In the genomic region with DNA sequence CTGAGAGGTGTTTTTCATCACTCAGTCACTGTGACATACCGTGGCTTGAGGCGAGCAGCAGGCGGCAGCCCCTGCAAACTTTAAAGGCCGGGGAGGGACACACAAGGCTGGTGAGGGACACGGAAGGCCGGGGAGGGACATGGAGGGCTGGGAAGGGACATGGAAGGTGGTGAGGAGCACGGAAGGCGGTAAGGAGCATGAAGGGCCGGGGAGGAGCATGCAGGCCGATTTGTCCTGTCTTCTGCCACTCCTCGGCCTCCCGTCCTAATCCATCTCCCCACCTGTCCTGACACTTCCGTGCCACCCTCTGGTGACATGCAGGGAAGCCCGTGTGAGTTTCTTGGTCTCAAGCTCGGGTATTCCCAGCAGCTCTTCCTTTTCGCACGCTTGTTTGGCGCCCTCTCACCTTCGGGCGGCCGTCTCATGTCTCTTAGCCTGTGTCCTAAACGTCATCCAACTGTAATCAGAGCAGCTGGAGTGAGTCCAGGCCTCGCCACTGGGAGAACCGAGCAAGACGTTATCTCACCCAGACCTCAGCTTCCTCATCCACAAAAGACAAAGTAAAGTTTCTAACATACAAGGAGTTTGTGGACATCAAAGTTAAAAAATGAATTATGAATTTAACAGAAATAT, we compare ENCODE assay signal across 20 cellular contexts.
A peak's percentile ranks its signal among the peaks of the same experiment; 100 is the strongest.
DNase-seq lines count a peak whose midpoint lies in the region; TF ChIP-seq lines count a peak whose summit lies in the region.
"Had no signal": no experiment of that assay in that cellular context is flagged by ENCODE, and none has a peak within 500 bp of the region (broad histone marks: within the 10 kb centered on the region; RNA-seq: fewer than 3 reads in every experiment).

No MANE protein-coding gene starts in this region.

- H3K27ac Mint-ChIP-seq in CD14-positive monocyte, result no peak overlapping the region
- H3K27ac Mint-ChIP-seq: activated naive CD8-positive, alpha-beta T cell treated with anti-CD3 and anti-CD28 coated beads, Interleukin-2, amount 10 ng/mL, durations not matched to agents 7 days and 5 days; activated T-helper 17 cell treated with anti-CD3 and anti-CD28 coated beads, Interleukin-2, amount 50 U/mL, for 72 hours; mesothelial cell of epicardium; nephron had no signal

- H3K4ac ChIP-seq in mesendoderm (ENCODE audit: low read depth, low read length), result no peak overlapping the region

- H3K36me3 ChIP-seq in mesendoderm (ENCODE audit: control insufficient read depth, insufficient read depth, low read length), result no peaks in the 10 kb centered on the region
- H3K36me3 ChIP-seq: BE2C, breast epithelium had no signal

- H3K56ac ChIP-seq in mesendoderm (ENCODE audit: low read length), result no peak overlapping the region

- no peaks in the 10 kb centered on the region for H3K79me2 ChIP-seq in mesendoderm (ENCODE audit: control insufficient read depth, insufficient read depth, low read length)

- no CpG with 5 or more reads among the region's 25 CpGs for WGBS in mesendoderm (ENCODE audit: extremely low coverage, insufficient coverage, low lambda C conversion rate)

- H3K4me3 Mint-ChIP-seq in CD14-positive monocyte, result no peak overlapping the region
- H3K4me3 Mint-ChIP-seq: activated naive CD8-positive, alpha-beta T cell treated with anti-CD3 and anti-CD28 coated beads, Interleukin-2, amount 10 ng/mL, durations not matched to agents 7 days and 5 days; activated T-helper 17 cell treated with anti-CD3 and anti-CD28 coated beads, Interleukin-2, amount 50 U/mL, for 72 hours; mesothelial cell of epicardium; nephron had no signal

- H3K27ac ChIP-seq in mesendoderm (ENCODE audit: low read depth, low read length), result no peak overlapping the region
- H3K27ac ChIP-seq: breast epithelium, psoas muscle had no signal

- H3K4me3 ChIP-seq in choroid plexus epithelial cell (ENCODE audit: low read depth, low read length), result no peak overlapping the region
- H3K4me3 ChIP-seq in mesendoderm (ENCODE audit: low read length), result no peak overlapping the region
- H3K4me3 ChIP-seq: breast epithelium, psoas muscle had no signal

- peak overlapping the region; percentile 16 for H3K9ac ChIP-seq in mesendoderm (ENCODE audit: low read length)

- H2BK5ac ChIP-seq in mesendoderm (ENCODE audit: low read length), result no peak overlapping the region

- TF ChIP-seq CTCF in choroid plexus epithelial cell (conservative IDR thresholded peaks at IDR 0.05; ENCODE audit: low read depth, low read length) (no peak), CD14-positive monocyte (IDR thresholded peaks at IDR 0.05) (no peak)

- H4K5ac ChIP-seq in mesendoderm (ENCODE audit: low read length), result no peak overlapping the region

- H3K27me3 Mint-ChIP-seq in CD14-positive monocyte (ENCODE audit: low read depth in 3 of 3), result peaks cover 42 to 59% (median 45%) of the 10 kb centered on the region in 3 donors

- H2BK15ac ChIP-seq in mesendoderm (replicated peaks; ENCODE audit: low read depth), result no peak overlapping the region

- no peaks in the 10 kb centered on the region for H3K79me1 ChIP-seq in mesendoderm (ENCODE audit: low read length)

- H3K18ac ChIP-seq in mesendoderm (ENCODE audit: low read length), result no peak overlapping the region

- H2AK5ac ChIP-seq in mesendoderm (ENCODE audit: low read length), result no peak overlapping the region

- peaks cover 2% of the 10 kb centered on the region for H3K4me1 Mint-ChIP-seq in CD14-positive monocyte
- H3K4me1 Mint-ChIP-seq: activated naive CD8-positive, alpha-beta T cell treated with anti-CD3 and anti-CD28 coated beads, Interleukin-2, amount 10 ng/mL, durations not matched to agents 7 days and 5 days had no signal

- no peak overlapping the region for H4K8ac ChIP-seq in mesendoderm (ENCODE audit: low read depth, low read length)

- no peaks in the 10 kb centered on the region for H3K36me3 Mint-ChIP-seq in CD14-positive monocyte
- H3K36me3 Mint-ChIP-seq: activated naive CD8-positive, alpha-beta T cell treated with anti-CD3 and anti-CD28 coated beads, Interleukin-2, amount 10 ng/mL, durations not matched to agents 7 days and 5 days; mesothelial cell of epicardium had no signal

- H3K4me1 ChIP-seq in mesendoderm (ENCODE audit: control insufficient read depth, low read depth, low read length), result no peaks in the 10 kb centered on the region
- H3K4me1 ChIP-seq: BE2C, breast epithelium, psoas muscle had no signal

- intact Hi-C loops in CD14-positive monocyte (cut with micrococcal nuclease), result no loop called here

- no peak overlapping the region for H2BK120ac ChIP-seq in mesendoderm (ENCODE audit: low read depth, low read length)

- H3K27me3 ChIP-seq in mesendoderm (ENCODE audit: insufficient read depth, low read length, poor library complexity), result peaks cover 5% of the 10 kb centered on the region
- H3K27me3 ChIP-seq: breast epithelium had no signal

- peak; percentile 24 for DNase-seq in NCI-H146 (lab: John Stamatoyannopoulos, UW)
- DNase-seq in NCI-H146 treated with DMSO at 0.1 percent for 48 hours (lab: John Stamatoyannopoulos, UW; ENCODE audit: unreplicated experiment), result no peak
- peak; percentile 46 to 69 for DNase-seq in SHP77 (lab: John Stamatoyannopoulos, UW)
- DNase-seq in choroid plexus epithelial cell (ENCODE audit: low read depth), result peak; percentile 18
- peak; percentile 67 for DNase-seq in mesendoderm
- DNase-seq in DMS114 treated with DMSO at 0.1 percent for 48 hours (lab: John Stamatoyannopoulos, UW; ENCODE audit: unreplicated experiment), result no peak
- DNase-seq in NK-92 treated with Interleukin-12 subunit alpha and Interleukin-12 subunit beta, amount 100 ng/mL, for 24 hours (lab: John Stamatoyannopoulos, UW), result no peak
- no peak for DNase-seq in CD14-positive monocyte (ENCODE audit: low spot score)
- DNase-seq: activated naive CD8-positive, alpha-beta T cell treated with anti-CD3 and anti-CD28 coated beads, Interleukin-2, amount 10 ng/mL, durations not matched to agents 7 days and 5 days; BE2C; erythroblast; left cardiac atrium; NCI-H2081 treated with DMSO at 0.1 percent for 48 hours; psoas muscle; small intestine; stimulated activated CD4-positive, alpha-beta T cell treated with anti-CD3 and anti-CD28 coated beads, Interleukin-2, amount 100 ng/mL, for 48 hours had no signal

- peaks cover 0 to 3% (median 0%) of the 10 kb centered on the region in 7 donors for H3K9me3 Mint-ChIP-seq in CD14-positive monocyte
- H3K9me3 Mint-ChIP-seq: activated naive CD8-positive, alpha-beta T cell treated with anti-CD3 and anti-CD28 coated beads, Interleukin-2, amount 10 ng/mL, durations not matched to agents 7 days and 5 days; activated T-helper 17 cell treated with anti-CD3 and anti-CD28 coated beads, Interleukin-2, amount 50 U/mL, for 72 hours had no signal

- H3K4me2 ChIP-seq in mesendoderm (ENCODE audit: low read length), result peak overlapping the region; percentile 3

- no peak overlapping the region for H3K23ac ChIP-seq in mesendoderm (ENCODE audit: low read length)

Comparison
In these comparisons a context has a peak if more than half of its experiments do, and no peak if none do; other contexts are left out.
1. DNase-seq: peak in NCI-H146 (single experiment), SHP77 (2 of 2), choroid plexus epithelial cell (single experiment) and mesendoderm (single experiment); none in NCI-H146 treated with DMSO at 0.1 percent for 48 hours (single experiment), DMS114 treated with DMSO at 0.1 percent for 48 hours (single experiment), NK-92 treated with Interleukin-12 subunit alpha and Interleukin-12 subunit beta, amount 100 ng/mL, for 24 hours (single experiment) and CD14-positive monocyte (single experiment).